Comparison of ENCODE assay signal across 29 cellular contexts in genomic region chr2:29578084-29578598, GRCh38.
"Had no signal": no experiment of that assay in that cellular context is flagged by ENCODE, and none has a peak within 500 bp of the region (broad histone marks: within the 10 kb centered on the region; RNA-seq: fewer than 3 reads in every experiment).

No MANE protein-coding gene starts in this region.

- H3K27ac ChIP-seq: adrenal gland, Peyer's patch, RWPE1, SJCRH30, SK-N-MC had no signal

- H3K9me3 ChIP-seq: adrenal gland, MG63, Peyer's patch, SJCRH30 had no signal

- FAIRE-seq: K562 had no signal

- H3K4me1 ChIP-seq: adrenal gland, Peyer's patch, SJCRH30 had no signal

- DNase-seq: activated CD4-positive, alpha-beta T cell treated with anti-CD3 and anti-CD28 coated beads for 36 hours; activated CD4-positive, alpha-beta T cell treated with anti-CD3 and anti-CD28 coated beads, Interleukin-2, amount 10 ng/mL, durations not matched to agents 7 days and 5 days; activated CD4-positive, alpha-beta T cell treated with anti-CD3 and anti-CD28 coated beads, Interleukin-2, amount 50 U/mL, for 48 hours; activated CD8-positive, alpha-beta T cell treated with anti-CD3 and anti-CD28 coated beads, Interleukin-2, amount 10 ng/mL, durations not matched to agents 7 days and 5 days; activated gamma-delta T cell; activated naive CD4-positive, alpha-beta T cell treated with Interleukin-2 at 50 U/mL for 16 hours; activated T-cell treated with anti-CD3 and anti-CD28 coated beads, Interleukin-2, amount 50 U/mL, for 24 hours; adrenal gland; caudate nucleus; cerebellar nuclear complex; MG63; NCI-H1048; NCI-H1105 treated with DMSO at 0.1 percent for 48 hours; NCI-H1436; NCI-H1694; NCI-H1930; NCI-H345; NCI-H524 treated with DMSO at 0.1 percent for 48 hours; NCI-H748 treated with DMSO at 0.1 percent for 48 hours; PC-3; Peyer's patch; SJCRH30; T1000 had no signal

- H3K4me3 ChIP-seq: adrenal gland, K562, MG63, Peyer's patch, SJCRH30, SK-N-MC had no signal

- H3K27me3 ChIP-seq: adrenal gland, MG63, Peyer's patch, SJCRH30 had no signal

- ATAC-seq: activated CD4-positive, alpha-beta T cell treated with anti-CD3 and anti-CD28 coated beads for 36 hours; activated CD4-positive, CD25-positive, alpha-beta regulatory T cell treated with anti-CD3 and anti-CD28 coated beads, Interleukin-2, amount 50 U/mL, for 24 hours; activated CD8-positive, alpha-beta T cell treated with anti-CD3 and anti-CD28 coated beads, Interleukin-2, amount 10 ng/mL, durations not matched to agents 7 days and 5 days; activated naive CD4-positive, alpha-beta T cell treated with anti-CD3 and anti-CD28 coated beads, Interleukin-2, amount 50 U/mL, for 72 hours; K562; PC-3; Right ventricle myocardium inferior had no signal

- H3K36me3 ChIP-seq: adrenal gland, MG63, Peyer's patch had no signal
